1 cellular context compared by ENCODE assay signal in the genomic region with DNA sequence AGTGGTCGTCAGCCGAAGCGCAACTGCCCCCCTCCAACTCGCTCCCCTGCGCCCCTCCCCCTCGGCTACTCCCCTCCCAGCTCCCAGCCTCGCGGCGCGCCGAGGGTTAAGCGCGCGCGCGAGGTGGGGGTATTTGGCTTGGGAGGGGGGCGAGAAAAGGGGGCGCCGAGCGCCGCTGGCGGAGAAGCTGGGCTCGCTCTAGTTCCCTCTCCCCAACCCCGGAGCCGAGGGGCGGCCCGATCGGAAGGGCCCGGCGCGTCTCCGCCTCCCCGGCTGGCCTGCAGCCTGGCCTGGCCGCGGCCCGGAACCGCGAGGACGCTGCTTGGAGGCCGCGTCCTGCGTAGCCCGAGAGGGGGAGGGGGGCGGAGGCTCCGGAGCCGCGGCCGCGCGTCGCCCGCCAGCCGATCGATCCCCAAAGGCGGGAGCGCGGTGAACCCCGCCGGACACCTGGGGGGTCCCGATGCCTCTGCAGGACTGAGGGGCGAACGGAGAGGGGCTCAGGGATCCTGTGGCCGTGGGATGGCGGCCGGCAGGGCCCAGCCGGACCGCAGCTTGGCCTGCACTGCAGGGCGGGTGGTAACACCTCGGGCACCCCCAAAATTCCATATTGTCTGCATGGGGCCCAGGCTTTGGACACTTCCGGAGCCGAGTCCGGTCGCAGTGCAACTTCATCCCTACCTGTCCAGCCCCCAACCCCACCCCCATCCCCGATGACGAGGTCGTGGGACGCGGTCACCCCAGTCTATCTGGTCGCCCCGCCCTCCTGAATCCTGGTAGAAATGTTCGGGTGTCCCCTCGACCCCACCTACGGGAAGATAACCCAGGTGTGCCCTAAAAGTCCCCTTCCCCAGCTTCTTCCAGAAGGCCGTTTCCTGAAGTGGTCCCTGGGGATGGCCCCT.
TF ChIP-seq lines count a peak whose summit lies in the region.

No MANE protein-coding gene starts in this region.

TF ChIP-seq in SK-N-SH, 30 proteins besides CTCF, POLR2A, EP300 and RAD21 (continued from another document):
- TF ChIP-seq ZBTB33 (IDR thresholded peaks at IDR 0.05; ENCODE audit: borderline replicate concordance, low read depth): no peak
- no peak for TF ChIP-seq SMC3 (IDR thresholded peaks at IDR 0.05; ENCODE audit: low read depth, low read length)
- TF ChIP-seq, protein P1, sequence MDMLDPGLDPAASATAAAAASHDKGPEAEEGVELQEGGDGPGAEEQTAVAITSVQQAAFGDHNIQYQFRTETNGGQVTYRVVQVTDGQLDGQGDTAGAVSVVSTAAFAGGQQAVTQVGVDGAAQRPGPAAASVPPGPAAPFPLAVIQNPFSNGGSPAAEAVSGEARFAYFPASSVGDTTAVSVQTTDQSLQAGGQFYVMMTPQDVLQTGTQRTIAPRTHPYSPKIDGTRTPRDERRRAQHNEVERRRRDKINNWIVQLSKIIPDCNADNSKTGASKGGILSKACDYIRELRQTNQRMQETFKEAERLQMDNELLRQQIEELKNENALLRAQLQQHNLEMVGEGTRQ (IDR thresholded peaks at IDR 0.05; ENCODE audit: borderline replicate concordance, low read depth, low read length): no peak
